In the genomic region with DNA sequence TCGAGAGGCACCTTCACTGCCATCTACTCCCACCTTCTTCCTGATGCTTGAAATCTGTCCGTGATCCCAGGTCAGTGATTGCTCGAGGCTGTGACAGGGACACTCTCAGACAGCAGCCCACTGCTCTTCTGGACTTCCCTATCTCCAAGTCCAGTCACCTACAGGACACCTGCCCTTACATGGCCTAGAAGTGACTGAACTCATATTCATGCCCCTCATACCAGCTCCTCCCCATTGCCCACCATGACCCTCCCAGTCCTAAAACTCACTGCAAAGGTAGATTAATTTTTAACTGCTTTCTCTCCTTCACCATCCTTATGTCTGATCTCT, we compare ENCODE assay signal across 7 cellular contexts. TPM values are rescaled to one million over a fixed set of nuclear protein-coding genes. Genes with fewer than 3 reads are reported as not detected.
DNase-seq lines count a peak whose midpoint lies in the region; ATAC-seq and TF ChIP-seq lines count a peak whose summit lies in the region.
"Had no signal": no experiment of that assay in that cellular context is flagged by ENCODE, and none has a peak within 500 bp of the region (broad histone marks: within the 10 kb centered on the region; RNA-seq: fewer than 3 reads in every experiment).

No MANE protein-coding gene starts in this region.

- H3K4me3 ChIP-seq in testis = no peak overlapping the region

- intact Hi-C loops in activated CD4-positive, alpha-beta T cell treated with anti-CD3 and anti-CD28 coated beads for 36 hours (cut with DNase I, micrococcal nuclease) = loop anchor here (2.0 to 5.0 kb wide), 2 partner anchors 41 to 948 kb away; partner anchors contain the start of genes CDKN1A (in 1 of the 2) and FKBP5 (in 1 of the 2)
- intact Hi-C loops in testis (cut with DNase I; ENCODE audit: low total_unique reads) = loop anchor here (5.0 kb wide), 2 partner anchors 42 to 127 kb away; partner anchors contain the start of gene FKBP5

- H3K36me3 ChIP-seq in testis (ENCODE audit: low read depth, missing control alignments) = no peaks in the 10 kb centered on the region

- no peak for ATAC-seq in activated CD4-positive, alpha-beta T cell treated with anti-CD3 and anti-CD28 coated beads for 36 hours
- no peak for ATAC-seq in GM21619 (IDR thresholded peaks at IDR 0.05; ENCODE audit: unreplicated experiment)

- H3K27ac Mint-ChIP-seq in activated CD4-positive, alpha-beta T cell treated with anti-CD3 and anti-CD28 coated beads for 36 hours = peak overlapping the region; percentile 80
- peak overlapping the region; percentile 71 for H3K27ac Mint-ChIP-seq in glutamatergic neuron (ENCODE audit: unreplicated experiment)

- DNase-seq in activated CD4-positive, alpha-beta T cell treated with anti-CD3 and anti-CD28 coated beads for 36 hours = no peak
- DNase-seq in activated CD4-positive, alpha-beta T cell treated with anti-CD3 and anti-CD28 coated beads, Interleukin-2, amount 50 U/mL, for 4 hours = no peak
- DNase-seq in glutamatergic neuron (no peak), testis (no peak), DMS53 treated with DMSO at 0.1 percent for 48 hours (lab: John Stamatoyannopoulos, UW; ENCODE audit: unreplicated experiment) (no peak)
- DNase-seq: occipital lobe had no signal

- H3K27me3 Mint-ChIP-seq in activated CD4-positive, alpha-beta T cell treated with anti-CD3 and anti-CD28 coated beads for 36 hours = no peaks in the 10 kb centered on the region
- peaks cover 6% of the 10 kb centered on the region for H3K27me3 Mint-ChIP-seq in glutamatergic neuron (ENCODE audit: unreplicated experiment)

- peaks cover 92% of the 10 kb centered on the region for H3K4me1 ChIP-seq in testis

- CTCF ChIA-PET in activated CD4-positive, alpha-beta T cell treated with anti-CD3 and anti-CD28 coated beads for 36 hours (lab: Charles Lee) = interaction anchor here (1.0 to 2.4 kb wide), 3 partner anchors 43 to 145 kb away, joined by 3 to 6 read pairs (median 3); no protein-coding TSS in a partner anchor

- TF ChIP-seq CTCF in glutamatergic neuron (IDR thresholded peaks at IDR 0.05; ENCODE audit: partially characterized antibody, unreplicated experiment) (no peak), testis (IDR thresholded peaks at IDR 0.05) (no peak)

- no peaks in the 10 kb centered on the region for H3K9me3 Mint-ChIP-seq in activated CD4-positive, alpha-beta T cell treated with anti-CD3 and anti-CD28 coated beads for 36 hours (ENCODE audit: low read depth)
- H3K9me3 Mint-ChIP-seq in glutamatergic neuron (ENCODE audit: unreplicated experiment) = peaks cover 13% of the 10 kb centered on the region

- peak overlapping the region; percentile 97 to 98 for H3K27ac ChIP-seq in testis

- H3K27me3 ChIP-seq in testis = no peaks in the 10 kb centered on the region

- WGBS in testis, 2 donors = 50 to 83% methylated on average over 3 of the region's 3 CpGs

- POLR2A ChIA-PET in activated CD4-positive, alpha-beta T cell treated with anti-CD3 and anti-CD28 coated beads for 36 hours (lab: Charles Lee) = no interaction called here

- H3K4me3 Mint-ChIP-seq in activated CD4-positive, alpha-beta T cell treated with anti-CD3 and anti-CD28 coated beads for 36 hours = peak overlapping the region; percentile 19
- peak overlapping the region; percentile 63 for H3K4me3 Mint-ChIP-seq in glutamatergic neuron (ENCODE audit: unreplicated experiment)

- H3K36me3 Mint-ChIP-seq in activated CD4-positive, alpha-beta T cell treated with anti-CD3 and anti-CD28 coated beads for 36 hours (ENCODE audit: low read depth) = no peaks in the 10 kb centered on the region
- no peaks in the 10 kb centered on the region for H3K36me3 Mint-ChIP-seq in glutamatergic neuron (ENCODE audit: unreplicated experiment)

- H3K4me1 Mint-ChIP-seq in activated CD4-positive, alpha-beta T cell treated with anti-CD3 and anti-CD28 coated beads for 36 hours = peaks cover 88% of the 10 kb centered on the region
- H3K4me1 Mint-ChIP-seq in glutamatergic neuron (ENCODE audit: low read depth, unreplicated experiment) = peaks cover 35% of the 10 kb centered on the region

- no peak for TF ChIP-seq POLR2A in testis (IDR thresholded peaks at IDR 0.05)

- no peaks in the 10 kb centered on the region for H3K9me3 ChIP-seq in testis

RNA-seq across cellular contexts. Expression of gene ARMC12, which starts 7.5 kb away (rescaled TPM):
- total RNA-seq in activated CD4-positive, alpha-beta T cell treated with anti-CD3 and anti-CD28 coated beads for 36 hours = 1 to 10 TPM; 1.3 to 3.0 TPM
- total RNA-seq in glutamatergic neuron (ENCODE audit: unreplicated experiment) (2.6 TPM), testis (100 to 1,000 TPM in 1 of 2 donors, 10 to 100 TPM in 1; 46.8 to 104 TPM)
- 84.9 TPM for polyA plus RNA-seq in testis (ENCODE audit: insufficient read depth, low read depth, low replicate concordance)

RNA-seq across cellular contexts. Expression of gene FKBP5, which starts 40.6 kb away (rescaled TPM):
- total RNA-seq in activated CD4-positive, alpha-beta T cell treated with anti-CD3 and anti-CD28 coated beads for 36 hours = 100 to 1,000 TPM; 140 to 141 TPM
- total RNA-seq in glutamatergic neuron (ENCODE audit: unreplicated experiment) (10.6 TPM), testis (100 to 1,000 TPM; 156 to 185 TPM)
- 86.8 TPM for polyA plus RNA-seq in testis (ENCODE audit: insufficient read depth, low read depth, low replicate concordance)

RNA-seq across cellular contexts. Expression of gene CLPSL2, which starts 47.1 kb away (rescaled TPM):
- not detected for total RNA-seq in activated CD4-positive, alpha-beta T cell treated with anti-CD3 and anti-CD28 coated beads for 36 hours
- total RNA-seq in glutamatergic neuron (ENCODE audit: unreplicated experiment) (not detected), testis (not detected)
- polyA plus RNA-seq in testis (ENCODE audit: insufficient read depth, low read depth, low replicate concordance) = not detected
- total RNA-seq: occipital lobe had no signal

RNA-seq across cellular contexts. Expression of gene CLPSL1, which starts 51.5 kb away (rescaled TPM):
- total RNA-seq in activated CD4-positive, alpha-beta T cell treated with anti-CD3 and anti-CD28 coated beads for 36 hours = not detected
- not detected for total RNA-seq in glutamatergic neuron (ENCODE audit: unreplicated experiment)
- not detected for total RNA-seq in testis
- polyA plus RNA-seq in testis (ENCODE audit: insufficient read depth, low read depth, low replicate concordance) = not detected
- total RNA-seq: occipital lobe had no signal

Comparison
In these comparisons a context has a peak if more than half of its experiments do, and no peak if none do; other contexts are left out.
1. RNA of gene ARMC12, which starts 7.5 kb away (total RNA-seq): 46.8 to 104 TPM in testis; 1.3 to 3.0 TPM in activated CD4-positive, alpha-beta T cell treated with anti-CD3 and anti-CD28 coated beads for 36 hours and 2.6 TPM in glutamatergic neuron (single experiment); every median in the first group is over 10 times any median in the second.
2. RNA of gene FKBP5, which starts 40.6 kb away (total RNA-seq): 156 to 185 TPM in testis and 140 to 141 TPM in activated CD4-positive, alpha-beta T cell treated with anti-CD3 and anti-CD28 coated beads for 36 hours; 10.6 TPM in glutamatergic neuron (single experiment); every median in the first group is over 10 times any median in the second.